Comparison of ENCODE assay signal across 1 cellular context in genomic region chr1:175192630-175193338, GRCh38.
TF ChIP-seq lines count a peak whose summit lies in the region.

Gene KIAA0040, minus strand, starts transcription at chr1:175192776. Its CDS starts 31,763 bp downstream, at chr1:175161013.

TF ChIP-seq in K562, 482 proteins besides CTCF, POLR2A, EP300 and RAD21 (continued from another document):
- TF ChIP-seq ESRRA (IDR thresholded peaks at IDR 0.05; ENCODE audit: borderline replicate concordance, low read depth), result no peak; the same call in 1 of the 2 replicates
- no peak for TF ChIP-seq CBFB (CRISPR knock-in tag; IDR thresholded peaks at IDR 0.05)
- no peak for TF ChIP-seq TAF7 (tag; IDR thresholded peaks at IDR 0.05)
- TF ChIP-seq TAL1 (IDR thresholded peaks at IDR 0.05), result no peak
- TF ChIP-seq ZNF507 (tag; conservative IDR thresholded peaks at IDR 0.05), result no peak
- no peak for TF ChIP-seq SETDB1 (IDR thresholded peaks at IDR 0.05; ENCODE audit: low read length)
- no peak for TF ChIP-seq ZNF134 (CRISPR knock-in tag; conservative IDR thresholded peaks at IDR 0.05)
- TF ChIP-seq ZNF184 (CRISPR knock-in tag; IDR thresholded peaks at IDR 0.05), result no peak
- TF ChIP-seq KHSRP (IDR thresholded peaks at IDR 0.05), result no peak
- TF ChIP-seq RBM17 (IDR thresholded peaks at IDR 0.05; ENCODE audit: borderline replicate concordance, low read depth, low read length), result no peak
- TF ChIP-seq ZNF263 (CRISPR knock-in tag; IDR thresholded peaks at IDR 0.05; ENCODE audit: borderline replicate concordance), result peak; percentile 83
- no peak for TF ChIP-seq ZFP30 (CRISPR knock-in tag; IDR thresholded peaks at IDR 0.05; ENCODE audit: borderline replicate concordance)
- TF ChIP-seq NFIX (CRISPR knock-in tag; IDR thresholded peaks at IDR 0.05; ENCODE audit: low read depth), result no peak
- TF ChIP-seq FOXJ2 (tag; IDR thresholded peaks at IDR 0.05), result no peak
- TF ChIP-seq MEF2D (tag; conservative IDR thresholded peaks at IDR 0.05; ENCODE audit: low read depth), result no peak
- no peak for TF ChIP-seq CBX3 (IDR thresholded peaks at IDR 0.05; ENCODE audit: borderline replicate concordance in 1 of 2, low read length in 2 of 2)
- TF ChIP-seq HNRNPUL1 (IDR thresholded peaks at IDR 0.05; ENCODE audit: low read length), result no peak
- no peak for TF ChIP-seq MEF2A (IDR thresholded peaks at IDR 0.05; ENCODE audit: control insufficient read depth, low read depth, low read length)
- peak; percentile 23 for TF ChIP-seq PHF20 (IDR thresholded peaks at IDR 0.05; ENCODE audit: partially characterized antibody)
- no peak for TF ChIP-seq TSHZ1 (CRISPR knock-in tag; IDR thresholded peaks at IDR 0.05)
- no peak for TF ChIP-seq PTTG1 (tag; IDR thresholded peaks at IDR 0.05; ENCODE audit: low read depth)
- TF ChIP-seq PCBP2 (IDR thresholded peaks at IDR 0.05; ENCODE audit: low read depth, low read length, poor library complexity, severe bottlenecking), result no peak
- no peak for TF ChIP-seq TGIF2 (CRISPR knock-in tag; IDR thresholded peaks at IDR 0.05)
- TF ChIP-seq HDAC2 (IDR thresholded peaks at IDR 0.05), result no peak
